ENCODE assay signal across 11 cellular contexts in the genomic region with DNA sequence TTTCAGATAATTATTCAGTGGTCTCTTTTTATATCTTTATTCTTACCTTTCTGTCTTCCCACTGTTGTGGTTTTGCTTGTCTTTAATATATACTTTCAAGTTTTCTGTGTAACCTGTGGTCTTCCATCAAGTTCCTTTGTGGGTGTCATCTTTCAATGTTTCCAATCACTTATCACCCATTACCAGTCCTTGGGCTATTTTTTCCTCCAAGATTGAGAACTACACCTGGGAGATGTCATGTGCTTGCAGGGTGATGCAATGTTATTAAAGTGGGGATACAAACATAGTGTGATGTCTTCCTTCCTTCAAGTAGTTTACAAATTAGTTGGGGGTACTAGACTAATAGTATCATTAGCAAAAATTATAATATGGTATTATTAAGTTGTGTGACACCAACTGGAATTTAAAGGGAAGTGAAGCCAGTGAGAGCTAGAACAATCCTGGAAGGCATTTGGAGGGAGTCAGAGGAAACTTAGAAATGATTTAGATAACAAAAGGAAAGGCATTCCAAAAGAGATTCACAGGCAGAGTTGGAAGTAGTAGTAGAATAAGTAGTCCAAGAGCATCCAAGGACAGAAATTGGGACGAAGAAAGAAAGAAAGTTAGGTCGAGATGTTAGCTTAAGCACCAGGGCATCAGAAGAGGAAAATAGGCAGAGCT. TPM values are rescaled to one million over a fixed set of nuclear protein-coding genes. Genes with fewer than 3 reads are reported as not detected.
A peak's percentile ranks its signal among the peaks of the same experiment; 100 is the strongest.
DNase-seq lines count a peak whose midpoint lies in the region; ATAC-seq and TF ChIP-seq lines count a peak whose summit lies in the region.
"Had no signal": no experiment of that assay in that cellular context is flagged by ENCODE, and none has a peak within 500 bp of the region (broad histone marks: within the 10 kb centered on the region; RNA-seq: fewer than 3 reads in every experiment).

No MANE protein-coding gene starts in this region.

- H3K9me3 ChIP-seq in AG04450 (ENCODE audit: control insufficient read depth, insufficient read depth, low read length): no peaks in the 10 kb centered on the region; the same call in 1 of the 2 replicates
- peaks cover 7% of the 10 kb centered on the region for H3K9me3 ChIP-seq in lower lobe of right lung
- peaks cover 0 to 8% (median 0%) of the 10 kb centered on the region in 11 donors for H3K9me3 ChIP-seq in heart right ventricle
- H3K9me3 ChIP-seq in WERI-Rb-1 (ENCODE audit: severe bottlenecking): peaks cover 2% of the 10 kb centered on the region

- peak overlapping the region; percentile 37 for H3K27ac Mint-ChIP-seq in activated B cell treated with CpG ODN at 0.5 μM for 24 hours

- H3K27me3 ChIP-seq in AG04450 (ENCODE audit: control insufficient read depth, insufficient read depth, low read length): no peaks in the 10 kb centered on the region
- no peaks in the 10 kb centered on the region for H3K27me3 ChIP-seq in lower lobe of right lung (ENCODE audit: low read depth)
- no peaks in the 10 kb centered on the region for H3K27me3 ChIP-seq in heart right ventricle
- no peaks in the 10 kb centered on the region for H3K27me3 ChIP-seq in WERI-Rb-1 (ENCODE audit: insufficient read depth, low read depth, severe bottlenecking)
- H3K27me3 ChIP-seq: stomach had no signal

- peaks cover 5% of the 10 kb centered on the region for H3K36me3 Mint-ChIP-seq in activated B cell treated with CpG ODN at 0.5 μM for 24 hours (ENCODE audit: low read depth)

- H3K36me3 ChIP-seq in lower lobe of right lung (no peaks in the 10 kb centered on the region), heart right ventricle (no peaks in the 10 kb centered on the region), WERI-Rb-1 (no peaks in the 10 kb centered on the region)
- H3K36me3 ChIP-seq: stomach had no signal

- 49 to 62% methylated on average over 2 of the region's 2 CpGs for WGBS in heart right ventricle, 2 donors

- TF ChIP-seq CTCF in AG04450 (IDR thresholded peaks at IDR 0.05; ENCODE audit: low read depth, low read length) (no peak), GM12864 (IDR thresholded peaks at IDR 0.05; ENCODE audit: low read depth, low read length, missing control alignments) (no peak), activated B cell treated with CpG ODN at 0.5 μM for 24 hours (IDR thresholded peaks at IDR 0.05) (no peak), lower lobe of right lung (IDR thresholded peaks at IDR 0.05) (no peak), heart right ventricle (IDR thresholded peaks at IDR 0.05) (no peak), WERI-Rb-1 (IDR thresholded peaks at IDR 0.05; ENCODE audit: low read depth, low read length) (no peak)

- H3K4me1 ChIP-seq in lower lobe of right lung (peaks cover 49% of the 10 kb centered on the region), heart right ventricle (peaks cover 0 to 71% (median 38%) of the 10 kb centered on the region in 9 donors)

- H3K9me3 Mint-ChIP-seq in activated B cell treated with CpG ODN at 0.5 μM for 24 hours: no peaks in the 10 kb centered on the region

- CTCF ChIA-PET in AG04450 (lab: Charles Lee) (no interaction called here), activated B cell treated with CpG ODN at 0.5 μM for 24 hours (lab: Charles Lee) (no interaction called here)

- intact Hi-C loops in activated B cell treated with CpG ODN at 0.5 μM for 24 hours (cut with micrococcal nuclease): loop anchor here (5.0 kb wide), 5 partner anchors 608 to 1393 kb away; a partner anchor contains a TSS
- intact Hi-C loops in lower lobe of right lung (cut with DNase I): no loop called here
- intact Hi-C loops in heart right ventricle (cut with DNase I): loop anchor here in 7 of 10 donors (5.0 to 10.0 kb wide), 6 partner anchors 118 to 246 kb away; a partner anchor contains a TSS

- no peaks in the 10 kb centered on the region for H3K27me3 Mint-ChIP-seq in activated B cell treated with CpG ODN at 0.5 μM for 24 hours

- ATAC-seq in activated B cell treated with CpG ODN at 0.5 μM for 24 hours (ENCODE audit: low read depth) (no peak), lower lobe of right lung (no peak), GM18870 (IDR thresholded peaks at IDR 0.05; ENCODE audit: unreplicated experiment) (no peak), HG02970 (IDR thresholded peaks at IDR 0.05; ENCODE audit: low FRiP score, unreplicated experiment) (no peak), heart right ventricle (no peak)

- POLR2A ChIA-PET in AG04450 (lab: Yijun Ruan, JAX): no interaction called here
- POLR2A ChIA-PET in activated B cell treated with CpG ODN at 0.5 μM for 24 hours (lab: Charles Lee): interaction anchor here (1.0 kb wide), 1 partner anchor 131 kb away, joined by 4 read pairs; no protein-coding TSS in a partner anchor

- peak overlapping the region; percentile 18 for H3K4me3 ChIP-seq in AG04450 (ENCODE audit: low read depth, low read length)
- H3K4me3 ChIP-seq in GM12864 (ENCODE audit: low read depth, low read length): peak overlapping the region; percentile 88
- peak overlapping the region; percentile 1 for H3K4me3 ChIP-seq in lower lobe of right lung
- peak overlapping the region in 2 of 10 donors; percentile 80 to 95 for H3K4me3 ChIP-seq in heart right ventricle
- H3K4me3 ChIP-seq in WERI-Rb-1 (ENCODE audit: low read depth, low read length): no peak overlapping the region

- H3K4me1 Mint-ChIP-seq in activated B cell treated with CpG ODN at 0.5 μM for 24 hours: peaks cover 58% of the 10 kb centered on the region

- peak overlapping the region; percentile 0 for H3K4me3 Mint-ChIP-seq in activated B cell treated with CpG ODN at 0.5 μM for 24 hours

- H3K27ac ChIP-seq in AG04450 (ENCODE audit: low read depth, low read length) (no peak overlapping the region), lower lobe of right lung (no peak overlapping the region), heart right ventricle (peak overlapping the region in 2 of 10 donors; percentile 1 to 4), WERI-Rb-1 (no peak overlapping the region)

- DNase-seq in AG04450 (ENCODE audit: low read depth, low spot score): no peak
- DNase-seq in GM12864 (ENCODE audit: low read depth): peak; percentile 41
- no peak for DNase-seq in activated B cell treated with CpG ODN at 0.5 μM for 24 hours
- DNase-seq in lower lobe of right lung: no peak
- DNase-seq in heart right ventricle: no peak
- DNase-seq in WERI-Rb-1: no peak
- DNase-seq: hippocampal formation, NCI-H446, stomach had no signal

RNA-seq across cellular contexts. Expression of a gene that starts 3.4 kb away (rescaled TPM):
- 61.5 and 82.1 TPM in 2 replicates for polyA plus RNA-seq in AG04450 (2011; rRNA removed)
- 100 and 118 TPM in 2 replicates for polyA minus RNA-seq in AG04450 (2011; rRNA and poly(A)+ RNA removed)
- 30.3 and 34.1 TPM in 2 replicates for total RNA-seq in activated B cell treated with CpG ODN at 0.5 μM for 24 hours
- 61.4 TPM for total RNA-seq in lower lobe of right lung
- 10 to 100 TPM; 18.9 to 30.3 (median 23.6) TPM for total RNA-seq in heart right ventricle
- polyA plus RNA-seq in heart right ventricle: 10 to 100 TPM; 11.3 to 20.6 TPM
